Comparison of ENCODE assay signal across 21 cellular contexts in the genomic region with DNA sequence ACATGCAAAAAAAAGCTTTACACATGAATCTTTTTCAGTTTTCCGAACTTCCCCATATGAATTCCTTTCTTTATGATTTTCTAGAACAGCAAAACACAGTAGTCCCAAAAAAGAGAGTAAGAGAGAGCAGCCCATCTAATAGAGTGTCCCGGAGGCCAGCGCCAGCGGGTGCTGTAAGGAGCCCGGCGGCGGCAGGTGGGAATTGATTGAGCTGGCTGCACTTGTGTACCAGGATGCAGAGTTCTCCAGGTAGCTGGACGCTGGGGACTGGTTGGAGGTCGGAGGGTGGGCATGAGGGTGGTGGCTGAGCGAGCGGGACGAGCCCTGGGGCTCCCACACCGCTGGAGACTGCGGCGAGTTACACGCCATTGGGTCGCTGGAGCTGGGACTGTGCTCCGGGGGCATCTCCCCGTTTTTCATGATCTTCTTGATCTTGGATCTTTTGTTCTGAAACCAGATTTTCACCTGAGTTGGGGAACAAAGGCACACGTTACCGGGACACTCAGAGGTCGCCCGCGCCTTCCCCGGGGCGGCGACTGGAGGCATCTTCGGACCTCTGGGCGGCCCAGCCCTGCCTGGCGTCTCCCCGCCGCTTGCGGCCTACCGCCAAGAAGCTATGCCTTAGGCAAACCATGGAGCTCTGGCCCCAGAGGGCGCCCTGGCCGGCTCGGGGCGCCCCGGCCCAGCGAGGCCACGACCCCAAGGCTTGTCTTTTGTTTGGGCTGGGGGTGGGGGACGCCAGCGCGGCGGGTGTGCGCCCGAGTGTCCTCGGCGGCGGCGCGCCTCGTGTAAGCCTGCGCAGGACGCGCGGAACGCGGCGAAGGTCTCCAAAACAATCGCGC. TPM values are rescaled to one million over a fixed set of nuclear protein-coding genes. Genes with fewer than 3 reads are reported as not detected.
DNase-seq lines count a peak whose midpoint lies in the region; ATAC-seq and TF ChIP-seq lines count a peak whose summit lies in the region.
"Had no signal": no experiment of that assay in that cellular context is flagged by ENCODE, and none has a peak within 500 bp of the region (broad histone marks: within the 10 kb centered on the region; RNA-seq: fewer than 3 reads in every experiment).

No MANE protein-coding gene starts in this region.

- intact Hi-C loops in activated CD8-positive, alpha-beta T cell treated with anti-CD3 and anti-CD28 coated beads for 36 hours (cut with micrococcal nuclease), result no loop called here

- peaks cover 92% of the 10 kb centered on the region for H3K27me3 Mint-ChIP-seq in activated CD8-positive, alpha-beta T cell treated with anti-CD3 and anti-CD28 coated beads, Interleukin-2, amount 10 ng/mL, durations not matched to agents 7 days and 5 days (ENCODE audit: low read depth)
- H3K27me3 Mint-ChIP-seq in activated CD8-positive, alpha-beta T cell treated with anti-CD3 and anti-CD28 coated beads for 36 hours, result peaks cover 93% of the 10 kb centered on the region
- H3K27me3 Mint-ChIP-seq in T-helper 17 cell, result peaks cover 95% of the 10 kb centered on the region

- H3K9me3 Mint-ChIP-seq in activated CD8-positive, alpha-beta T cell treated with anti-CD3 and anti-CD28 coated beads, Interleukin-2, amount 10 ng/mL, durations not matched to agents 7 days and 5 days (ENCODE audit: insufficient read depth), result no peaks in the 10 kb centered on the region
- no peaks in the 10 kb centered on the region for H3K9me3 Mint-ChIP-seq in activated CD8-positive, alpha-beta T cell treated with anti-CD3 and anti-CD28 coated beads for 36 hours
- H3K9me3 Mint-ChIP-seq: activated CD4-positive, alpha-beta memory T cell treated with anti-CD3 and anti-CD28 coated beads for 36 hours; stimulated activated effector memory CD8-positive, alpha-beta T cell treated with anti-CD3 and anti-CD28 coated beads, Interleukin-12 subunit alpha, Interleukin-12 subunit beta, amount 100 ng/mL, for 72 hours had no signal

- H3K4me1 Mint-ChIP-seq in activated CD8-positive, alpha-beta T cell treated with anti-CD3 and anti-CD28 coated beads, Interleukin-2, amount 10 ng/mL, durations not matched to agents 7 days and 5 days (ENCODE audit: low read depth), result peaks cover 33% of the 10 kb centered on the region
- peaks cover 34% of the 10 kb centered on the region for H3K4me1 Mint-ChIP-seq in activated CD8-positive, alpha-beta T cell treated with anti-CD3 and anti-CD28 coated beads for 36 hours (ENCODE audit: low read depth)
- peaks cover 30% of the 10 kb centered on the region for H3K4me1 Mint-ChIP-seq in T-helper 17 cell

- peak overlapping the region; percentile 36 for H3K27ac Mint-ChIP-seq in activated CD8-positive, alpha-beta T cell treated with anti-CD3 and anti-CD28 coated beads, Interleukin-2, amount 10 ng/mL, durations not matched to agents 7 days and 5 days
- no peak overlapping the region for H3K27ac Mint-ChIP-seq in activated CD8-positive, alpha-beta T cell treated with anti-CD3 and anti-CD28 coated beads for 36 hours
- peak overlapping the region; percentile 51 for H3K27ac Mint-ChIP-seq in T-helper 17 cell
- H3K27ac Mint-ChIP-seq: activated CD4-positive, alpha-beta memory T cell treated with anti-CD3 and anti-CD28 coated beads for 36 hours; CD4-positive, alpha-beta T cell; stimulated activated effector memory CD8-positive, alpha-beta T cell treated with anti-CD3 and anti-CD28 coated beads, Interleukin-12 subunit alpha, Interleukin-12 subunit beta, amount 100 ng/mL, for 72 hours had no signal

- TF ChIP-seq CTCF in activated CD8-positive, alpha-beta T cell treated with anti-CD3 and anti-CD28 coated beads for 36 hours (IDR thresholded peaks at IDR 0.05), result no peak

- H3K4me3 ChIP-seq in iPS-18c (ENCODE audit: insufficient read depth, low read depth, low read length), result peak overlapping the region; percentile 43; the same call in 1 of the 2 replicates
- H3K4me3 ChIP-seq: A549, lung had no signal

- CTCF ChIA-PET in activated CD8-positive, alpha-beta T cell treated with anti-CD3 and anti-CD28 coated beads, Interleukin-2, amount 10 ng/mL, durations not matched to agents 7 days and 5 days (lab: Charles Lee), result no interaction called here
- CTCF ChIA-PET in activated CD8-positive, alpha-beta T cell treated with anti-CD3 and anti-CD28 coated beads for 36 hours (lab: Charles Lee), result interaction anchor here (0.8 to 1.8 kb wide), 4 partner anchors 13 to 33 kb away, joined by 3 to 5 read pairs (median 4); no protein-coding TSS in a partner anchor

- POLR2A ChIA-PET in activated CD8-positive, alpha-beta T cell treated with anti-CD3 and anti-CD28 coated beads, Interleukin-2, amount 10 ng/mL, durations not matched to agents 7 days and 5 days (lab: Charles Lee), result interaction anchor here (1.1 kb wide), 1 partner anchor 15 kb away, joined by 3 read pairs; a partner anchor contains a TSS
- POLR2A ChIA-PET in activated CD8-positive, alpha-beta T cell treated with anti-CD3 and anti-CD28 coated beads for 36 hours (lab: Charles Lee), result interaction anchor here (0.5 to 1.0 kb wide), 2 partner anchors 27 to 60 kb away, joined by 3 read pairs; no protein-coding TSS in a partner anchor

- peaks cover 7% of the 10 kb centered on the region for H3K36me3 Mint-ChIP-seq in activated CD8-positive, alpha-beta T cell treated with anti-CD3 and anti-CD28 coated beads, Interleukin-2, amount 10 ng/mL, durations not matched to agents 7 days and 5 days (ENCODE audit: low read depth)
- H3K36me3 Mint-ChIP-seq in activated CD8-positive, alpha-beta T cell treated with anti-CD3 and anti-CD28 coated beads for 36 hours (ENCODE audit: low read depth), result peaks cover 2% of the 10 kb centered on the region
- peaks cover 13% of the 10 kb centered on the region for H3K36me3 Mint-ChIP-seq in T-helper 17 cell (ENCODE audit: low read depth)
- H3K36me3 Mint-ChIP-seq: activated CD4-positive, alpha-beta memory T cell treated with anti-CD3 and anti-CD28 coated beads for 36 hours had no signal

- ATAC-seq in activated CD8-positive, alpha-beta T cell treated with anti-CD3 and anti-CD28 coated beads, Interleukin-2, amount 10 ng/mL, durations not matched to agents 7 days and 5 days, result no peak
- no peak for ATAC-seq in activated CD8-positive, alpha-beta T cell treated with anti-CD3 and anti-CD28 coated beads for 36 hours
- ATAC-seq in T-helper 17 cell (no peak), HG03095 (IDR thresholded peaks at IDR 0.05; ENCODE audit: unreplicated experiment) (no peak), HG03342 (IDR thresholded peaks at IDR 0.05; ENCODE audit: unreplicated experiment) (no peak)
- ATAC-seq: A549; stimulated activated effector memory CD8-positive, alpha-beta T cell treated with anti-CD3 and anti-CD28 coated beads, Interleukin-12 subunit alpha, Interleukin-12 subunit beta, amount 100 ng/mL, for 72 hours had no signal

- H3K9me3 ChIP-seq in T-helper 17 cell (ENCODE audit: control insufficient read depth, low read length, poor library complexity, severe bottlenecking), result no peaks in the 10 kb centered on the region
- H3K9me3 ChIP-seq in iPS-18c (ENCODE audit: control insufficient read depth, insufficient read depth, low read length), result peaks cover 5% of the 10 kb centered on the region
- H3K9me3 ChIP-seq: A549, ascending aorta had no signal

- H3K4me3 Mint-ChIP-seq in activated CD8-positive, alpha-beta T cell treated with anti-CD3 and anti-CD28 coated beads, Interleukin-2, amount 10 ng/mL, durations not matched to agents 7 days and 5 days, result peak overlapping the region; percentile 23
- no peak overlapping the region for H3K4me3 Mint-ChIP-seq in activated CD8-positive, alpha-beta T cell treated with anti-CD3 and anti-CD28 coated beads for 36 hours
- peak overlapping the region; percentile 58 for H3K4me3 Mint-ChIP-seq in T-helper 17 cell
- H3K4me3 Mint-ChIP-seq: activated CD4-positive, alpha-beta memory T cell treated with anti-CD3 and anti-CD28 coated beads for 36 hours; CD4-positive, alpha-beta T cell; stimulated activated effector memory CD8-positive, alpha-beta T cell treated with anti-CD3 and anti-CD28 coated beads, Interleukin-12 subunit alpha, Interleukin-12 subunit beta, amount 100 ng/mL, for 72 hours had no signal

- no peak for DNase-seq in activated CD8-positive, alpha-beta T cell treated with anti-CD3 and anti-CD28 coated beads, Interleukin-2, amount 10 ng/mL, durations not matched to agents 7 days and 5 days
- DNase-seq in activated CD8-positive, alpha-beta T cell treated with anti-CD3 and anti-CD28 coated beads for 36 hours, result no peak
- DNase-seq in T-helper 17 cell (no peak), putamen (ENCODE audit: low spot score) (peak; percentile 1), DMS 273 (lab: John Stamatoyannopoulos, UW; ENCODE audit: unreplicated experiment) (no peak)
- DNase-seq: activated CD4-positive, alpha-beta memory T cell treated with anti-CD3 and anti-CD28 coated beads for 36 hours; CD4-positive, alpha-beta T cell; dermis blood vessel endothelial cell; DND-41; GOT3; NCI-H2029 treated with DMSO at 0.1 percent for 48 hours; NCI-H510A treated with DMSO at 0.1 percent for 48 hours had no signal

RNA-seq across cellular contexts. Expression of a gene that starts 3.8 kb away (rescaled TPM):
- not detected for total RNA-seq in activated CD8-positive, alpha-beta T cell treated with anti-CD3 and anti-CD28 coated beads, Interleukin-2, amount 10 ng/mL, durations not matched to agents 7 days and 5 days
- not detected for total RNA-seq in activated CD8-positive, alpha-beta T cell treated with anti-CD3 and anti-CD28 coated beads for 36 hours
- not detected for total RNA-seq in T-helper 17 cell
- total RNA-seq: activated CD4-positive, alpha-beta memory T cell treated with anti-CD3 and anti-CD28 coated beads for 36 hours; ascending aorta; CD4-positive, alpha-beta T cell; dermis blood vessel endothelial cell; MCF 10A; skeletal muscle tissue had no signal

RNA-seq across cellular contexts. Expression of a gene that starts 15.5 kb away (rescaled TPM):
- not detected for total RNA-seq in activated CD8-positive, alpha-beta T cell treated with anti-CD3 and anti-CD28 coated beads, Interleukin-2, amount 10 ng/mL, durations not matched to agents 7 days and 5 days
- total RNA-seq in activated CD8-positive, alpha-beta T cell treated with anti-CD3 and anti-CD28 coated beads for 36 hours, result not detected
- not detected for total RNA-seq in T-helper 17 cell
- total RNA-seq: activated CD4-positive, alpha-beta memory T cell treated with anti-CD3 and anti-CD28 coated beads for 36 hours; ascending aorta; CD4-positive, alpha-beta T cell; dermis blood vessel endothelial cell; lung; MCF 10A; skeletal muscle tissue had no signal
